In genomic region chr17:76474238-76474637, GRCh38 we compare ENCODE assay signal across 1 cellular context.
TF ChIP-seq lines count a peak whose summit lies in the region.

No MANE protein-coding gene starts in this region.

TF ChIP-seq in HepG2, 621 proteins besides CTCF, POLR2A, EP300 and RAD21:
- no peak for TF ChIP-seq ZMYM4 (CRISPR knock-in tag; IDR thresholded peaks at IDR 0.05)
- TF ChIP-seq ZNF564 (CRISPR knock-in tag; IDR thresholded peaks at IDR 0.05): no peak
- TF ChIP-seq MIXL1 (CRISPR knock-in tag; IDR thresholded peaks at IDR 0.05): no peak
- 0 out of 2 replicates have a peak, but pooled peaks have one; percentile 14 for TF ChIP-seq NRL (CRISPR knock-in tag; IDR thresholded peaks at IDR 0.05; ENCODE audit: borderline replicate concordance)
- no peak for TF ChIP-seq ZNF24 (IDR thresholded peaks at IDR 0.05)
- no peak for TF ChIP-seq SRSF4 (IDR thresholded peaks at IDR 0.05; ENCODE audit: low read depth, low read length, poor library complexity, severe bottlenecking)
